In the genomic region with DNA sequence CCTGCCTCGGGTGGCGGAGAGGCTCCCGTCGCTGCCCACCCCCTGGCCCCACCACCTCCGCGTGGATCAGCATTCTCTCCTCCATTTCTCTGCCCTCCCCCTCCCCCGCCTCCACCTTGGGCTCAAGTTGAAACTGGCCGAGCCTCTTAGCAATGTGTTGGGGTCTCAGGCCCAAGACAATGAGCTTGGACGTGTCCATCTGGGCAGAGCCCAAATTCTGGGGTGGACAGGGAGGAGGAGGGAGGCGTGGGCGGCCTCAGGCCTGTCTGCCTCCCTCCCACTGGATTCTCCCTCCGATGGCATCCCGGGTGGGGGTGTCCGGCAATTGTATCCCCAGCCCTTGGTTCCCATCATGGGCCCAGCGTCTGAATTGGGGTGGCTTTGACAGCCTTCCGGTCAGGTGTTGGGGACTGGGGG, we compare ENCODE assay signal across 23 cellular contexts. TPM values are rescaled to one million over a fixed set of nuclear protein-coding genes. Genes with fewer than 3 reads are reported as not detected.
DNase-seq lines count a peak whose midpoint lies in the region; ATAC-seq and TF ChIP-seq lines count a peak whose summit lies in the region.
"Had no signal": no experiment of that assay in that cellular context is flagged by ENCODE, and none has a peak within 500 bp of the region (broad histone marks: within the 10 kb centered on the region; RNA-seq: fewer than 3 reads in every experiment).

No MANE protein-coding gene starts in this region.

- peaks cover 25% of the 10 kb centered on the region for H3K4me1 ChIP-seq in DND-41 (ENCODE audit: insufficient read depth, low read length)
- no peaks in the 10 kb centered on the region for H3K4me1 ChIP-seq in HUES64 (ENCODE audit: insufficient read depth, low read length)
- H3K4me1 ChIP-seq in endodermal cell (ENCODE audit: control insufficient read depth, insufficient read depth, low read length), result no peaks in the 10 kb centered on the region
- H3K4me1 ChIP-seq in neural progenitor cell, result peaks cover 8% of the 10 kb centered on the region
- H3K4me1 ChIP-seq: prostate gland had no signal

- no peak overlapping the region for H3K9ac ChIP-seq in DND-41 (ENCODE audit: low read depth, low read length)
- H3K9ac ChIP-seq in HUES64 (ENCODE audit: low read depth, low read length), result no peak overlapping the region
- H3K9ac ChIP-seq in endodermal cell (ENCODE audit: extremely low read depth, low read length, poor library complexity, severe bottlenecking), result no peak overlapping the region
- no peak overlapping the region for H3K9ac ChIP-seq in neural progenitor cell

- 40% methylated on average over 16 of the region's 16 CpGs for WGBS in HUES64
- WGBS in endodermal cell (ENCODE audit: insufficient coverage in 1 of 2, insufficient read length in 1 of 2), 2 experiments, result 48 to 61% methylated on average over 3 to 16 of the region's 16 CpGs

- no peaks in the 10 kb centered on the region for H3K27me3 ChIP-seq in DND-41 (ENCODE audit: insufficient read depth, low read length, poor library complexity)
- peaks cover 16% of the 10 kb centered on the region; the same call in 1 of the 2 replicates for H3K27me3 ChIP-seq in HUES64 (ENCODE audit: insufficient read depth, low read length)
- H3K27me3 ChIP-seq in endodermal cell (ENCODE audit: control insufficient read depth, insufficient read depth, low read length, poor library complexity, severe bottlenecking), result peaks cover 28% of the 10 kb centered on the region
- peaks cover 4% of the 10 kb centered on the region for H3K27me3 ChIP-seq in neural progenitor cell

- peak; percentile 17 for DNase-seq in DND-41
- peak; percentile 62 for DNase-seq in endodermal cell
- no peak for DNase-seq in neural progenitor cell (ENCODE audit: low spot score)
- DNase-seq in foreskin fibroblast, result no peak
- DNase-seq in activated naive CD4-positive, alpha-beta T cell (lab: John Stamatoyannopoulos, UW), result no peak
- no peak for DNase-seq in HFFc6
- DNase-seq: activated CD4-positive, alpha-beta T cell treated with anti-CD3 and anti-CD28 coated beads for 36 hours; activated CD8-positive, alpha-beta memory T cell treated with anti-CD3 and anti-CD28 coated beads for 24 hours; activated naive CD4-positive, alpha-beta T cell treated with anti-CD3 and anti-CD28 coated beads, Interleukin-2, amount 50 U/mL, for 16 hours; activated T-cell treated with anti-CD3 and anti-CD28 coated beads, Interleukin-2, amount 50 U/mL, for 24 hours; CD8-positive, alpha-beta T cell; DMS153; GF-D8; immature natural killer cell; NCI-H1930; SIG-M5 had no signal

- H3F3A ChIP-seq in neural progenitor cell (ENCODE audit: low read depth), result peaks cover 20% of the 10 kb centered on the region

- H4K20me1 ChIP-seq in DND-41 (ENCODE audit: insufficient read depth, low read length) (peaks cover 10% of the 10 kb centered on the region), neural progenitor cell (ENCODE audit: low read depth) (peaks cover 51% of the 10 kb centered on the region)

- H3K4me1 Mint-ChIP-seq in endodermal cell (no peaks in the 10 kb centered on the region), neural progenitor cell (peaks cover 18% of the 10 kb centered on the region), HFFc6 (ENCODE audit: low read depth) (no peaks in the 10 kb centered on the region)
- H3K4me1 Mint-ChIP-seq: activated CD4-positive, alpha-beta T cell treated with anti-CD3 and anti-CD28 coated beads for 36 hours; neural crest cell had no signal

- no peak for TF ChIP-seq CTCF in DND-41 (IDR thresholded peaks at IDR 0.05; ENCODE audit: borderline replicate concordance, extremely low read depth, low read length, poor library complexity, severe bottlenecking)
- no peak for TF ChIP-seq CTCF in endodermal cell (conservative IDR thresholded peaks at IDR 0.05)
- TF ChIP-seq CTCF in neural progenitor cell (IDR thresholded peaks at IDR 0.05), result no peak
- no peak for TF ChIP-seq CTCF in foreskin fibroblast (IDR thresholded peaks at IDR 0.05; ENCODE audit: low read depth, low read length)
- TF ChIP-seq CTCF in HFFc6 (IDR thresholded peaks at IDR 0.05), result no peak

- no peaks in the 10 kb centered on the region for H3K36me3 ChIP-seq in DND-41 (ENCODE audit: insufficient read depth, low read length)
- H3K36me3 ChIP-seq in HUES64 (ENCODE audit: insufficient read depth, low read length), result no peaks in the 10 kb centered on the region
- H3K36me3 ChIP-seq in endodermal cell (ENCODE audit: control insufficient read depth, insufficient read depth, low read length), result no peaks in the 10 kb centered on the region
- no peaks in the 10 kb centered on the region for H3K36me3 ChIP-seq in neural progenitor cell
- H3K36me3 ChIP-seq: ascending aorta, prostate gland had no signal

- no peak for ATAC-seq in DND-41 (ENCODE audit: insufficient read depth, low read depth)
- ATAC-seq: activated CD4-positive, alpha-beta T cell treated with anti-CD3 and anti-CD28 coated beads for 36 hours had no signal

- H3K9me3 Mint-ChIP-seq in endodermal cell (no peaks in the 10 kb centered on the region), neural progenitor cell (no peaks in the 10 kb centered on the region), HFFc6 (no peaks in the 10 kb centered on the region)
- H3K9me3 Mint-ChIP-seq: activated T-cell treated with anti-CD3 and anti-CD28 coated beads, Interleukin-2, amount 50 U/mL, for 24 hours; CD8-positive, alpha-beta T cell; immature natural killer cell; neural crest cell had no signal

- H3K4me3 ChIP-seq in DND-41 (ENCODE audit: low read depth in 1 of 2, low read length in 2 of 2), result 0 out of 4 replicates have a peak overlapping the region, but pooled peaks of 1 of the 2 experiments have one; percentile 25
- H3K4me3 ChIP-seq in HUES64 (ENCODE audit: low read length), result peak overlapping the region; percentile 51
- H3K4me3 ChIP-seq in endodermal cell (ENCODE audit: low read length), result no peak overlapping the region
- peak overlapping the region; percentile 85 for H3K4me3 ChIP-seq in neural progenitor cell
- H3K4me3 ChIP-seq in foreskin fibroblast (ENCODE audit: low read depth in 1 of 2, low read length in 2 of 2), result no peak overlapping the region
- H3K4me3 ChIP-seq: ascending aorta, prostate gland had no signal

- no peaks in the 10 kb centered on the region for H3K9me3 ChIP-seq in DND-41 (ENCODE audit: insufficient read depth, low read length, severe bottlenecking)
- H3K9me3 ChIP-seq in HUES64 (ENCODE audit: insufficient read depth, low read depth, low read length), result no peaks in the 10 kb centered on the region
- H3K9me3 ChIP-seq in endodermal cell (ENCODE audit: control insufficient read depth, low read length), result no peaks in the 10 kb centered on the region
- no peaks in the 10 kb centered on the region for H3K9me3 ChIP-seq in neural progenitor cell (ENCODE audit: low read depth)
- H3K9me3 ChIP-seq: ascending aorta, prostate gland had no signal

- H2AFZ ChIP-seq in DND-41 (ENCODE audit: low read depth, low read length), result no peak overlapping the region
- H2AFZ ChIP-seq in neural progenitor cell (replicated peaks), result no peak overlapping the region

- H3K27me3 Mint-ChIP-seq in endodermal cell (ENCODE audit: insufficient read depth) (peaks cover 31% of the 10 kb centered on the region), neural progenitor cell (ENCODE audit: insufficient read depth, low read depth) (peaks cover 2% of the 10 kb centered on the region), HFFc6 (ENCODE audit: insufficient read depth) (peaks cover 15% of the 10 kb centered on the region)

- H3K4me2 ChIP-seq in DND-41 (ENCODE audit: insufficient read depth, low read length), result peak overlapping the region; percentile 91
- peak overlapping the region; percentile 84 for H3K4me2 ChIP-seq in neural progenitor cell

- H3K36me3 Mint-ChIP-seq in endodermal cell (ENCODE audit: low read depth) (no peaks in the 10 kb centered on the region), neural progenitor cell (peaks cover 3% of the 10 kb centered on the region), HFFc6 (ENCODE audit: low read depth) (no peaks in the 10 kb centered on the region)
- H3K36me3 Mint-ChIP-seq: CD8-positive, alpha-beta T cell; immature natural killer cell had no signal

- H3K27ac Mint-ChIP-seq in endodermal cell (no peak overlapping the region), neural progenitor cell (no peak overlapping the region), HFFc6 (no peak overlapping the region)
- H3K27ac Mint-ChIP-seq: activated CD4-positive, alpha-beta T cell treated with anti-CD3 and anti-CD28 coated beads for 36 hours; activated T-cell treated with anti-CD3 and anti-CD28 coated beads, Interleukin-2, amount 50 U/mL, for 24 hours; CD8-positive, alpha-beta T cell; immature natural killer cell had no signal

- H3K4me3 Mint-ChIP-seq in endodermal cell, result no peak overlapping the region
- peak overlapping the region; percentile 81 for H3K4me3 Mint-ChIP-seq in neural progenitor cell
- no peak overlapping the region for H3K4me3 Mint-ChIP-seq in HFFc6
- H3K4me3 Mint-ChIP-seq: activated CD4-positive, alpha-beta T cell treated with anti-CD3 and anti-CD28 coated beads for 36 hours; activated T-cell treated with anti-CD3 and anti-CD28 coated beads, Interleukin-2, amount 50 U/mL, for 24 hours; CD8-positive, alpha-beta T cell had no signal

- H3K79me2 ChIP-seq in DND-41 (ENCODE audit: insufficient read depth, low read length) (no peaks in the 10 kb centered on the region), neural progenitor cell (ENCODE audit: low read depth) (peaks cover 4% of the 10 kb centered on the region)

- no peak overlapping the region for H3K27ac ChIP-seq in DND-41 (ENCODE audit: low read length)
- no peak overlapping the region for H3K27ac ChIP-seq in HUES64 (ENCODE audit: low read depth, low read length)
- no peak overlapping the region for H3K27ac ChIP-seq in endodermal cell (ENCODE audit: low read depth, low read length)
- H3K27ac ChIP-seq in neural progenitor cell, result no peak overlapping the region
- H3K27ac ChIP-seq: ascending aorta, prostate gland had no signal

RNA-seq across cellular contexts. Expression of gene CELF5, which starts 1.2 kb away (rescaled TPM):
- 3.3 TPM for polyA plus RNA-seq in HUES64 (2013, experiment 1 of 2)
- polyA plus RNA-seq in HUES64 (2013, experiment 2 of 2), result 4.9 TPM
- total RNA-seq in endodermal cell, result 1 to 10 TPM; 2.6 to 3.5 TPM
- polyA plus RNA-seq in endodermal cell (2013, experiment 1 of 2), result 9.2 TPM
- polyA plus RNA-seq in endodermal cell (2013, experiment 2 of 2), result 7.4 TPM
- total RNA-seq in neural progenitor cell (ENCODE audit: low replicate concordance), result 7.9 and 16.1 TPM in 2 replicates
- total RNA-seq in HFFc6 (2021; fragmentation: NEBNext Ultra II Directional; extraction: Animal tissue kit (Norgen Biotek cat#: 25700)), result under 1 TPM in 3 of 6 experiments, not detected in 3; 0.20 to 0.46 (median 0.30) TPM
- total RNA-seq: ascending aorta, HT1080, subcutaneous adipose tissue had no signal
- polyA plus RNA-seq: immature natural killer cell had no signal

RNA-seq across cellular contexts. Expression of gene NCLN, which starts 40.0 kb away (rescaled TPM):
- 70.1 TPM for polyA plus RNA-seq in HUES64 (2013, experiment 1 of 2)
- 66.4 TPM for polyA plus RNA-seq in HUES64 (2013, experiment 2 of 2)
- total RNA-seq in endodermal cell, result 10 to 100 TPM; 80.6 to 91.2 TPM
- 44.2 TPM for polyA plus RNA-seq in endodermal cell (2013, experiment 1 of 2)
- 49.4 TPM for polyA plus RNA-seq in endodermal cell (2013, experiment 2 of 2)
- 12.2 and 50.8 TPM in 2 replicates for total RNA-seq in neural progenitor cell (ENCODE audit: low replicate concordance)
- total RNA-seq in HFFc6 (2021; fragmentation: NEBNext Ultra II Directional; extraction: Animal tissue kit (Norgen Biotek cat#: 25700)), result 100 to 1,000 TPM in 4 of 6 experiments, 10 to 100 TPM in 2; 98.1 to 130 (median 106) TPM

RNA-seq across cellular contexts. Expression of gene S1PR4, which starts 47.1 kb away (rescaled TPM):
- polyA plus RNA-seq in HUES64 (2013, experiment 1 of 2), result not detected
- polyA plus RNA-seq in HUES64 (2013, experiment 2 of 2), result not detected
- total RNA-seq in endodermal cell (not detected), neural progenitor cell (ENCODE audit: low replicate concordance) (not detected in 2 replicates)
- not detected for polyA plus RNA-seq in endodermal cell (2013, experiment 1 of 2)
- not detected for polyA plus RNA-seq in endodermal cell (2013, experiment 2 of 2)
- not detected for total RNA-seq in HFFc6 (2021; fragmentation: NEBNext Ultra II Directional; extraction: Animal tissue kit (Norgen Biotek cat#: 25700))
- total RNA-seq: chondrocyte, neural crest cell had no signal

Comparison
In these comparisons a context has a peak if more than half of its experiments do, and no peak if none do; other contexts are left out.
1. DNase-seq: peak in DND-41 (single experiment) and endodermal cell (single experiment); none in neural progenitor cell (single experiment), foreskin fibroblast (0 of 2), activated naive CD4-positive, alpha-beta T cell (0 of 4) and HFFc6 (single experiment).
2. H3K4me3 ChIP-seq: peak in HUES64 (single experiment) and neural progenitor cell (single experiment); none in endodermal cell (single experiment) and foreskin fibroblast (0 of 2).